9 cellular contexts compared by ENCODE assay signal in genomic region chr3:42497009-42497731, GRCh38. TPM values are rescaled to one million over a fixed set of nuclear protein-coding genes. Genes with fewer than 3 reads are reported as not detected.
DNase-seq lines count a peak whose midpoint lies in the region; ATAC-seq and TF ChIP-seq lines count a peak whose summit lies in the region.
"Had no signal": no experiment of that assay in that cellular context is flagged by ENCODE, and none has a peak within 500 bp of the region (broad histone marks: within the 10 kb centered on the region; RNA-seq: fewer than 3 reads in every experiment).

No MANE protein-coding gene starts in this region.

- no peak for TF ChIP-seq CTCF in coronary artery (IDR thresholded peaks at IDR 0.05)

- H3K4me3 ChIP-seq in coronary artery, result peak overlapping the region; percentile 25
- H3K4me3 ChIP-seq: MG63 had no signal

- no peak for ATAC-seq in HG03342 (IDR thresholded peaks at IDR 0.05; ENCODE audit: unreplicated experiment)
- ATAC-seq in HG03439 (IDR thresholded peaks at IDR 0.05; ENCODE audit: unreplicated experiment), result no peak

- peak; percentile 88 for DNase-seq in EL
- peak; percentile 71 for DNase-seq in M059J (ENCODE audit: low read depth)
- DNase-seq in coronary artery (ENCODE audit: low spot score), result peak; percentile 45
- DNase-seq in non-pigmented ciliary epithelial cell (ENCODE audit: low read depth), result peak; percentile 37
- no peak for DNase-seq in DMS153 (lab: John Stamatoyannopoulos, UW)
- no peak for DNase-seq in NCI-H1417 treated with DMSO at 0.1 percent for 48 hours (lab: John Stamatoyannopoulos, UW)
- DNase-seq: MG63 had no signal

- H3K27ac ChIP-seq in coronary artery, result no peak overlapping the region

RNA-seq across cellular contexts. Expression of gene VIPR1, which starts 5.3 kb away (rescaled TPM):
- total RNA-seq in M059J (2014; rRNA removed; shearing (Covaris generic)), result 0.12 and 0.15 TPM in 2 replicates

Comparison
In these comparisons a context has a peak if more than half of its experiments do, and no peak if none do; other contexts are left out.
1. DNase-seq: peak in EL (single experiment), M059J (single experiment), coronary artery (single experiment) and non-pigmented ciliary epithelial cell (single experiment); none in DMS153 (single experiment) and NCI-H1417 treated with DMSO at 0.1 percent for 48 hours (single experiment).